Comparison of ENCODE assay signal across 15 cellular contexts in the genomic region with DNA sequence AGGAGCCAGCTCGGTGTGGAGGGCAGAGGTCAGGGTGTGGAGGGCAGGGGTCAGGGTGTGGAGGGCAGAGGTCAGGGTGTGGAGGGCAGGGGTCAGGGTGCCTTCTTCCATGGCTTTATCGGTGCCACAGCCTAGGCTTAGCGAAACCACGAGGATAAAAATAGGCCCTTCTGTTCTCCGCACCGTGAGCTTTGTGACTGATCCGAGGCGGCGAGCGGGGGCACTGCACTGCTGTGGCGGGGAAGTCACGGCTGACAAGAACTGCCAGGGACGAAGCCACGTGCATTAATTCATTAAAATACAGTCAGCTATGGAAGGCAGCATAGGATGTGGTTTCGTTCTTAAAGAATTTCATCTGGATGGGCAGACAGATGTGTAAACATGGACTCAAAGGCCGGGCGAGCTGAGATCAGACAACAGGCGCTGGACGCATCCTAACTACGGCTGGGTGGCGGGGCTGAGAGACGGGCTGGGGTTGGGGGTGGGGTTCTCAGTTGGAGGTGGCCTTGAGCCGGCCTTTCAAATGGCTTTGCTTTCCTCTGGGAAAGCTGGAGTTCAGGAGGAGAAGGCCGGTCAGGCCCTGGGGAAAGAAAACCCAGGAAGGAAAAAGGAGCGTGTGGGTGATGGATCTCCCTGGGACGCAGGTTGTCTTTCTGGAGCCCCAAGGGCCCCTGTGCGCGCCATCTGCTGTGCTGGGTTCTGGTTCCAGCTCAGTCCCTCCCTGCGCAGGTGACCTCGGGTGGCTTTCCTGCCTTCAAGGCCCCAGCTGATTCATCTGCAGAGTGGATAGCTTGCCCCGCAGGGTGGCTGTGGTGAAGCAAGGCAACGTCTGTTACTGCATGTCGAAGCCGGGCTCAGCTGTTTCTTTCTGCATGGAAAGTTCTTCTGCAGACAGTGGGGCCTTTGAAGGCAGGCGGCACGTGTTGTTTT. TPM values are rescaled to one million over a fixed set of nuclear protein-coding genes. Genes with fewer than 3 reads are reported as not detected.
A peak's percentile ranks its signal among the peaks of the same experiment; 100 is the strongest.
DNase-seq lines count a peak whose midpoint lies in the region; ATAC-seq, FAIRE-seq and TF ChIP-seq lines count a peak whose summit lies in the region.
"Had no signal": no experiment of that assay in that cellular context is flagged by ENCODE, and none has a peak within 500 bp of the region (broad histone marks: within the 10 kb centered on the region; RNA-seq: fewer than 3 reads in every experiment).

No MANE protein-coding gene starts in this region.

- H3K4me3 Mint-ChIP-seq in astrocyte (ENCODE audit: unreplicated experiment) (no peak overlapping the region), memory B cell (peak overlapping the region; percentile 41)
- H3K4me3 Mint-ChIP-seq: activated naive CD8-positive, alpha-beta T cell; CD4-positive, alpha-beta T cell had no signal

- H3K27ac Mint-ChIP-seq in astrocyte (ENCODE audit: unreplicated experiment): peak overlapping the region; percentile 72
- H3K27ac Mint-ChIP-seq in memory B cell: peak overlapping the region; percentile 36
- H3K27ac Mint-ChIP-seq: activated naive CD8-positive, alpha-beta T cell; CD4-positive, alpha-beta T cell had no signal

- no peaks in the 10 kb centered on the region for H3K9me3 ChIP-seq in BLaER1
- H3K9me3 ChIP-seq in astrocyte (ENCODE audit: insufficient read depth, low read depth, low read length): no peaks in the 10 kb centered on the region

- H3K9me3 Mint-ChIP-seq in astrocyte (ENCODE audit: unreplicated experiment) (peaks cover 3% of the 10 kb centered on the region), memory B cell (no peaks in the 10 kb centered on the region)
- H3K9me3 Mint-ChIP-seq: CD4-positive, alpha-beta T cell had no signal

- peak; percentile 36 for ATAC-seq in HG03060 (IDR thresholded peaks at IDR 0.05; ENCODE audit: low read depth, unreplicated experiment)
- ATAC-seq in memory B cell (ENCODE audit: low read depth): no peak
- no peak for ATAC-seq in GM18907 (IDR thresholded peaks at IDR 0.05; ENCODE audit: unreplicated experiment)

- H3K9ac ChIP-seq in BLaER1 (peak overlapping the region; percentile 71), astrocyte (ENCODE audit: low read length) (no peak overlapping the region)

- H3K4me2 ChIP-seq in BLaER1: peak overlapping the region; percentile 92
- no peak overlapping the region for H3K4me2 ChIP-seq in astrocyte (ENCODE audit: low read length)
- H3K4me2 ChIP-seq: PC-9 had no signal

- TF ChIP-seq CTCF in astrocyte (IDR thresholded peaks at IDR 0.05; ENCODE audit: insufficient read depth, low read depth, low read length): no peak

- H3K36me3 Mint-ChIP-seq in astrocyte (ENCODE audit: low read depth, unreplicated experiment): no peaks in the 10 kb centered on the region
- H3K36me3 Mint-ChIP-seq in memory B cell: no peaks in the 10 kb centered on the region
- H3K36me3 Mint-ChIP-seq: activated naive CD8-positive, alpha-beta T cell had no signal

- H3K4me1 Mint-ChIP-seq in astrocyte (ENCODE audit: low read depth, unreplicated experiment) (peaks cover 18% of the 10 kb centered on the region), memory B cell (peaks cover 15% of the 10 kb centered on the region)

- H3K27me3 Mint-ChIP-seq in astrocyte (ENCODE audit: low read depth, unreplicated experiment): peaks cover 4% of the 10 kb centered on the region
- no peaks in the 10 kb centered on the region for H3K27me3 Mint-ChIP-seq in memory B cell
- H3K27me3 Mint-ChIP-seq: activated naive CD8-positive, alpha-beta T cell; CD4-positive, alpha-beta T cell had no signal

- H3K4me1 ChIP-seq in BLaER1 (peaks cover 100% of the 10 kb centered on the region), astrocyte (ENCODE audit: insufficient read depth, low read length) (peaks cover 2% of the 10 kb centered on the region)

- H3K27ac ChIP-seq in BLaER1 (peak overlapping the region; percentile 85), astrocyte (ENCODE audit: low read depth, low read length) (no peak overlapping the region)
- H3K27ac ChIP-seq: PC-9 had no signal

- H2AFZ ChIP-seq in astrocyte (ENCODE audit: low read depth, low read length): peak overlapping the region; percentile 50
- H2AFZ ChIP-seq: PC-9 had no signal

- H4K20me1 ChIP-seq in BLaER1: no peaks in the 10 kb centered on the region
- no peaks in the 10 kb centered on the region for H4K20me1 ChIP-seq in astrocyte (ENCODE audit: insufficient read depth, low read length)

- H3K36me3 ChIP-seq in BLaER1 (no peaks in the 10 kb centered on the region), astrocyte (ENCODE audit: insufficient read depth, low read length) (no peaks in the 10 kb centered on the region)

- no peaks in the 10 kb centered on the region for H3K79me2 ChIP-seq in astrocyte (ENCODE audit: insufficient read depth, low read length)

- DNase-seq in astrocyte (ENCODE audit: low read depth) (no peak), memory B cell (ENCODE audit: low spot score in 2 of 2) (no peak), Kasumi-1 (lab: John Stamatoyannopoulos, UW) (no peak), iPS-NIHi11 (ENCODE audit: low spot score) (no peak), NCI-H146 treated with DMSO at 0.1 percent for 48 hours (lab: John Stamatoyannopoulos, UW; ENCODE audit: unreplicated experiment) (no peak)
- DNase-seq: activated CD4-positive, alpha-beta T cell treated with anti-CD3 and anti-CD28 coated beads for 1 hour; CD4-positive, alpha-beta T cell; erythroblast; kidney; PC-9 had no signal

- H3K4me3 ChIP-seq in BLaER1: peak overlapping the region; percentile 34
- H3K4me3 ChIP-seq in astrocyte (ENCODE audit: insufficient read depth, low read depth, low read length): no peak overlapping the region
- H3K4me3 ChIP-seq: PC-9 had no signal

- no peak for FAIRE-seq in astrocyte (lab: Jason Lieb, UNC)
- FAIRE-seq: kidney had no signal

- H3K27me3 ChIP-seq in BLaER1: no peaks in the 10 kb centered on the region
- H3K27me3 ChIP-seq in astrocyte (ENCODE audit: insufficient read depth, low read length): peaks cover 5% of the 10 kb centered on the region

RNA-seq across cellular contexts. Expression of gene ALLC, which starts 1.0 kb away (rescaled TPM):
- total RNA-seq in astrocyte: not detected in 2 replicates
- total RNA-seq: CD4-positive, alpha-beta T cell; kidney; PC-9; renal cortical epithelial cell had no signal

RNA-seq across cellular contexts. Expression of gene DCDC2C, which starts 46.3 kb away (rescaled TPM):
- total RNA-seq in astrocyte: not detected in 2 replicates
- total RNA-seq: CD4-positive, alpha-beta T cell; kidney; PC-9; renal cortical epithelial cell had no signal
